ENCODE assay signal across 20 cellular contexts in the genomic region with DNA sequence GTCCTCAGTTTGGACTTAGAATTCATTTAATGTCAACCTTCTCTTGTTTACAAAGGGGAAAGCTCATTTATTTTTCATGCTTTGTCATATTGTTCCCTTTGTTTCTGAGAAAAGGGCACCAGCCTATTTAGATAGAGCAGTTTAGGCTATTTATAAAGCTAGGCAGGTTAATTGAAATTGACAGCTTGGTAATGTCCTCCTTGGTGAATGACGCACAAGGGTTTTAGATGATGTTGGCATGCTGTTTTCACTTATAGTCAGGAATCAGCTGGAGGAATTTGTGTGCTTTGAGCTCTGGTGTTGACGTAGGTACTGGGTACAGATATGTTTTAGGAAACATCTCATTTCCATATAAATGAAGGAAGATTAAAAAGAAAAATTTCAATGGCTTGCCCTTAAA. TPM values are rescaled to one million over a fixed set of nuclear protein-coding genes. Genes with fewer than 3 reads are reported as not detected.
A peak's percentile ranks its signal among the peaks of the same experiment; 100 is the strongest.
DNase-seq lines count a peak whose midpoint lies in the region; ATAC-seq and TF ChIP-seq lines count a peak whose summit lies in the region.
"Had no signal": no experiment of that assay in that cellular context is flagged by ENCODE, and none has a peak within 500 bp of the region (broad histone marks: within the 10 kb centered on the region; RNA-seq: fewer than 3 reads in every experiment).

No MANE protein-coding gene starts in this region.

- H3K27ac ChIP-seq in right atrium auricular region, result no peak overlapping the region
- H3K27ac ChIP-seq in neuronal stem cell (replicated peaks; ENCODE audit: low read length), result no peak overlapping the region
- H3K27ac ChIP-seq: PC-9, SK-N-MC had no signal

- H3K4me3 ChIP-seq in right atrium auricular region (no peak overlapping the region), fibroblast of mammary gland (ENCODE audit: control insufficient read depth, low read depth, low read length) (no peak overlapping the region), neuronal stem cell (ENCODE audit: low read length in 2 of 2) (no peak overlapping the region)
- H3K4me3 ChIP-seq: PC-9, SK-N-MC had no signal

- H2BK5ac ChIP-seq in neuronal stem cell (ENCODE audit: low read length), result no peak overlapping the region

- no peak overlapping the region for H2AFZ ChIP-seq in neuronal stem cell (ENCODE audit: low read length)
- H2AFZ ChIP-seq: PC-9 had no signal

- no peak for DNase-seq in Right ventricle myocardium inferior (ENCODE audit: missing footprints)
- no peak for DNase-seq in right atrium auricular region (ENCODE audit: low spot score)
- DNase-seq in NCI-H774 (lab: John Stamatoyannopoulos, UW), result peak; percentile 37
- peak; percentile 5 for DNase-seq in fibroblast of mammary gland (ENCODE audit: low read depth)
- peak; percentile 30 for DNase-seq in neuronal stem cell (ENCODE audit: low spot score)
- no peak for DNase-seq in activated CD4-positive, alpha-beta T cell treated with anti-CD3 and anti-CD28 coated beads, Interleukin-2, amount 50 U/mL, for 48 hours
- no peak for DNase-seq in stimulated activated CD4-positive, alpha-beta T cell treated with anti-CD3 and anti-CD28 coated beads, Interleukin-4, amount 100 ng/mL, for 1 hour
- DNase-seq: DMS153, DND-41, HCEC 1CT, KBM-7, NCI-H2029, NCI-H345, NCI-H510A treated with DMSO at 0.1 percent for 48 hours, NCI-H748 treated with DMSO at 0.1 percent for 48 hours, PC-9, SIG-M5, SW 1271 had no signal

- H3K18ac ChIP-seq in neuronal stem cell (ENCODE audit: low read length), result no peak overlapping the region

- H4K8ac ChIP-seq in neuronal stem cell (ENCODE audit: low read depth, low read length), result no peak overlapping the region

- H3K27me3 ChIP-seq in right atrium auricular region (no peaks in the 10 kb centered on the region), neuronal stem cell (ENCODE audit: control insufficient read depth in 3 of 3, insufficient read depth in 3 of 3, low read depth in 1 of 3, low read length in 3 of 3) (no peaks in the 10 kb centered on the region)

- H3K36me3 ChIP-seq in right atrium auricular region, result no peaks in the 10 kb centered on the region
- H3K36me3 ChIP-seq in neuronal stem cell (replicated peaks in 1 of 2; ENCODE audit: control insufficient read depth in 2 of 2, insufficient read depth in 2 of 2, low read length in 2 of 2), result no peaks in the 10 kb centered on the region

- TF ChIP-seq CTCF in right atrium auricular region (IDR thresholded peaks at IDR 0.05) (no peak), fibroblast of mammary gland (conservative IDR thresholded peaks at IDR 0.05; ENCODE audit: control insufficient read depth, insufficient read depth, low read depth, low read length) (no peak)

- H3K14ac ChIP-seq in neuronal stem cell (ENCODE audit: low read length), result no peak overlapping the region

- no peak overlapping the region for H3K4me2 ChIP-seq in neuronal stem cell (ENCODE audit: insufficient read depth, low read length, poor library complexity, severe bottlenecking)
- H3K4me2 ChIP-seq: PC-9 had no signal

- H2BK12ac ChIP-seq in neuronal stem cell (ENCODE audit: low read length), result no peak overlapping the region

- H3K4me1 ChIP-seq in right atrium auricular region (peaks cover 0 to 6% of the 10 kb centered on the region in 2 donors), neuronal stem cell (ENCODE audit: control insufficient read depth in 2 of 2, insufficient read depth in 1 of 2, low read depth in 1 of 2, low read length in 2 of 2) (peaks cover 0 to 7% of the 10 kb centered on the region in 2 donors)

- H4K91ac ChIP-seq in neuronal stem cell (ENCODE audit: low read depth, low read length, poor library complexity), result no peak overlapping the region

- H3K9ac ChIP-seq in neuronal stem cell (ENCODE audit: low read depth, low read length, poor library complexity), result no peak overlapping the region

- no peak overlapping the region for H3K23ac ChIP-seq in neuronal stem cell (ENCODE audit: low read depth, low read length, poor library complexity)

- H3K79me1 ChIP-seq in neuronal stem cell (ENCODE audit: low read depth, low read length), result no peaks in the 10 kb centered on the region

- H2BK120ac ChIP-seq in neuronal stem cell (ENCODE audit: low read depth, low read length), result no peak overlapping the region

- H3K9me3 ChIP-seq in right atrium auricular region, result no peaks in the 10 kb centered on the region
- no peaks in the 10 kb centered on the region for H3K9me3 ChIP-seq in neuronal stem cell (replicated peaks in 1 of 2; ENCODE audit: control insufficient read depth in 2 of 2, insufficient read depth in 1 of 2, low read depth in 1 of 2, low read length in 2 of 2)

- no CpG with 5 or more reads among the region's 2 CpGs for WGBS in neuronal stem cell (ENCODE audit: extremely low coverage in 2 of 2, insufficient read length in 2 of 2, insufficient replicate concordance in 1 of 2), 2 donors

- no peak overlapping the region for H2AK5ac ChIP-seq in neuronal stem cell (ENCODE audit: low read depth, low read length)

- H3K4ac ChIP-seq in neuronal stem cell (ENCODE audit: low read length), result no peak overlapping the region

- intact Hi-C loops in Right ventricle myocardium inferior (cut with DNase I), result loop anchor here (5.0 kb wide), 1 partner anchor 46 kb away; no protein-coding TSS in a partner anchor

- no peak overlapping the region for H2BK15ac ChIP-seq in neuronal stem cell (ENCODE audit: low read length)

- ATAC-seq in Right ventricle myocardium inferior (peak; percentile 77), GM21390 (IDR thresholded peaks at IDR 0.05; ENCODE audit: unreplicated experiment) (no peak)

RNA-seq across cellular contexts. Expression of a gene that starts 45.2 kb away (rescaled TPM):
- total RNA-seq in Right ventricle myocardium inferior (28.5 TPM), right atrium auricular region (10 to 100 TPM in 1 of 2 donors, 1 to 10 TPM in 1; 8.1 to 23.3 TPM)
- polyA plus RNA-seq in neuronal stem cell (2013, experiment 1 of 2), result 16.4 TPM
- 16.4 TPM for polyA plus RNA-seq in neuronal stem cell (2013, experiment 2 of 2)

Comparison
In these comparisons a context has a peak if more than half of its experiments do, and no peak if none do; other contexts are left out.
1. DNase-seq: peak in NCI-H774 (single experiment), fibroblast of mammary gland (single experiment) and neuronal stem cell (single experiment); none in Right ventricle myocardium inferior (single experiment), right atrium auricular region (single experiment), activated CD4-positive, alpha-beta T cell treated with anti-CD3 and anti-CD28 coated beads, Interleukin-2, amount 50 U/mL, for 48 hours (0 of 2) and stimulated activated CD4-positive, alpha-beta T cell treated with anti-CD3 and anti-CD28 coated beads, Interleukin-4, amount 100 ng/mL, for 1 hour (single experiment).